Comparison of ENCODE assay signal across 1 cellular context in genomic region chr16:89577055-89577759, GRCh38.
TF ChIP-seq lines count a peak whose summit lies in the region.

No MANE protein-coding gene starts in this region.

TF ChIP-seq in H1, 55 proteins besides CTCF, POLR2A, EP300 and RAD21:
- TF ChIP-seq YY1 (IDR thresholded peaks at IDR 0.05; ENCODE audit: low read depth, low read length) (no peak), POU5F1 (IDR thresholded peaks at IDR 0.05; ENCODE audit: low read depth, low read length) (no peak), NRF1 (IDR thresholded peaks at IDR 0.05; ENCODE audit: low read depth, low read length) (no peak), BCL11A (IDR thresholded peaks at IDR 0.05; ENCODE audit: low read depth in 2 of 2, low read length in 2 of 2) (no peak), SP1 (IDR thresholded peaks at IDR 0.05; ENCODE audit: low read depth, low read length) (no peak), SP2 (IDR thresholded peaks at IDR 0.05; ENCODE audit: low read length) (no peak), ASH2L (IDR thresholded peaks at IDR 0.05; ENCODE audit: low read length) (no peak), CREB1 (IDR thresholded peaks at IDR 0.05) (no peak), MAFK (IDR thresholded peaks at IDR 0.05; ENCODE audit: low read depth, low read length) (no peak), TAF7 (optimal IDR thresholded peaks at IDR 0.05; ENCODE audit: borderline replicate concordance, low read depth, low read length) (no peak), CHD2 (IDR thresholded peaks at IDR 0.05; ENCODE audit: low read length) (no peak), TAF1 (IDR thresholded peaks at IDR 0.05; ENCODE audit: low read depth, low read length) (no peak)
- TF ChIP-seq, protein P1, sequence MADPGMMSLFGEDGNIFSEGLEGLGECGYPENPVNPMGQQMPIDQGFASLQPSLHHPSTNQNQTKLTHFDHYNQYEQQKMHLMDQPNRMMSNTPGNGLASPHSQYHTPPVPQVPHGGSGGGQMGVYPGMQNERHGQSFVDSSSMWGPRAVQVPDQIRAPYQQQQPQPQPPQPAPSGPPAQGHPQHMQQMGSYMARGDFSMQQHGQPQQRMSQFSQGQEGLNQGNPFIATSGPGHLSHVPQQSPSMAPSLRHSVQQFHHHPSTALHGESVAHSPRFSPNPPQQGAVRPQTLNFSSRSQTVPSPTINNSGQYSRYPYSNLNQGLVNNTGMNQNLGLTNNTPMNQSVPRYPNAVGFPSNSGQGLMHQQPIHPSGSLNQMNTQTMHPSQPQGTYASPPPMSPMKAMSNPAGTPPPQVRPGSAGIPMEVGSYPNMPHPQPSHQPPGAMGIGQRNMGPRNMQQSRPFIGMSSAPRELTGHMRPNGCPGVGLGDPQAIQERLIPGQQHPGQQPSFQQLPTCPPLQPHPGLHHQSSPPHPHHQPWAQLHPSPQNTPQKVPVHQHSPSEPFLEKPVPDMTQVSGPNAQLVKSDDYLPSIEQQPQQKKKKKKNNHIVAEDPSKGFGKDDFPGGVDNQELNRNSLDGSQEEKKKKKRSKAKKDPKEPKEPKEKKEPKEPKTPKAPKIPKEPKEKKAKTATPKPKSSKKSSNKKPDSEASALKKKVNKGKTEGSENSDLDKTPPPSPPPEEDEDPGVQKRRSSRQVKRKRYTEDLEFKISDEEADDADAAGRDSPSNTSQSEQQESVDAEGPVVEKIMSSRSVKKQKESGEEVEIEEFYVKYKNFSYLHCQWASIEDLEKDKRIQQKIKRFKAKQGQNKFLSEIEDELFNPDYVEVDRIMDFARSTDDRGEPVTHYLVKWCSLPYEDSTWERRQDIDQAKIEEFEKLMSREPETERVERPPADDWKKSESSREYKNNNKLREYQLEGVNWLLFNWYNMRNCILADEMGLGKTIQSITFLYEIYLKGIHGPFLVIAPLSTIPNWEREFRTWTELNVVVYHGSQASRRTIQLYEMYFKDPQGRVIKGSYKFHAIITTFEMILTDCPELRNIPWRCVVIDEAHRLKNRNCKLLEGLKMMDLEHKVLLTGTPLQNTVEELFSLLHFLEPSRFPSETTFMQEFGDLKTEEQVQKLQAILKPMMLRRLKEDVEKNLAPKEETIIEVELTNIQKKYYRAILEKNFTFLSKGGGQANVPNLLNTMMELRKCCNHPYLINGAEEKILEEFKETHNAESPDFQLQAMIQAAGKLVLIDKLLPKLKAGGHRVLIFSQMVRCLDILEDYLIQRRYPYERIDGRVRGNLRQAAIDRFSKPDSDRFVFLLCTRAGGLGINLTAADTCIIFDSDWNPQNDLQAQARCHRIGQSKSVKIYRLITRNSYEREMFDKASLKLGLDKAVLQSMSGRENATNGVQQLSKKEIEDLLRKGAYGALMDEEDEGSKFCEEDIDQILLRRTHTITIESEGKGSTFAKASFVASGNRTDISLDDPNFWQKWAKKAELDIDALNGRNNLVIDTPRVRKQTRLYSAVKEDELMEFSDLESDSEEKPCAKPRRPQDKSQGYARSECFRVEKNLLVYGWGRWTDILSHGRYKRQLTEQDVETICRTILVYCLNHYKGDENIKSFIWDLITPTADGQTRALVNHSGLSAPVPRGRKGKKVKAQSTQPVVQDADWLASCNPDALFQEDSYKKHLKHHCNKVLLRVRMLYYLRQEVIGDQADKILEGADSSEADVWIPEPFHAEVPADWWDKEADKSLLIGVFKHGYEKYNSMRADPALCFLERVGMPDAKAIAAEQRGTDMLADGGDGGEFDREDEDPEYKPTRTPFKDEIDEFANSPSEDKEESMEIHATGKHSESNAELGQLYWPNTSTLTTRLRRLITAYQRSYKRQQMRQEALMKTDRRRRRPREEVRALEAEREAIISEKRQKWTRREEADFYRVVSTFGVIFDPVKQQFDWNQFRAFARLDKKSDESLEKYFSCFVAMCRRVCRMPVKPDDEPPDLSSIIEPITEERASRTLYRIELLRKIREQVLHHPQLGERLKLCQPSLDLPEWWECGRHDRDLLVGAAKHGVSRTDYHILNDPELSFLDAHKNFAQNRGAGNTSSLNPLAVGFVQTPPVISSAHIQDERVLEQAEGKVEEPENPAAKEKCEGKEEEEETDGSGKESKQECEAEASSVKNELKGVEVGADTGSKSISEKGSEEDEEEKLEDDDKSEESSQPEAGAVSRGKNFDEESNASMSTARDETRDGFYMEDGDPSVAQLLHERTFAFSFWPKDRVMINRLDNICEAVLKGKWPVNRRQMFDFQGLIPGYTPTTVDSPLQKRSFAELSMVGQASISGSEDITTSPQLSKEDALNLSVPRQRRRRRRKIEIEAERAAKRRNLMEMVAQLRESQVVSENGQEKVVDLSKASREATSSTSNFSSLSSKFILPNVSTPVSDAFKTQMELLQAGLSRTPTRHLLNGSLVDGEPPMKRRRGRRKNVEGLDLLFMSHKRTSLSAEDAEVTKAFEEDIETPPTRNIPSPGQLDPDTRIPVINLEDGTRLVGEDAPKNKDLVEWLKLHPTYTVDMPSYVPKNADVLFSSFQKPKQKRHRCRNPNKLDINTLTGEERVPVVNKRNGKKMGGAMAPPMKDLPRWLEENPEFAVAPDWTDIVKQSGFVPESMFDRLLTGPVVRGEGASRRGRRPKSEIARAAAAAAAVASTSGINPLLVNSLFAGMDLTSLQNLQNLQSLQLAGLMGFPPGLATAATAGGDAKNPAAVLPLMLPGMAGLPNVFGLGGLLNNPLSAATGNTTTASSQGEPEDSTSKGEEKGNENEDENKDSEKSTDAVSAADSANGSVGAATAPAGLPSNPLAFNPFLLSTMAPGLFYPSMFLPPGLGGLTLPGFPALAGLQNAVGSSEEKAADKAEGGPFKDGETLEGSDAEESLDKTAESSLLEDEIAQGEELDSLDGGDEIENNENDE (IDR thresholded peaks at IDR 0.05; ENCODE audit: insufficient replicate concordance, low read length) = no peak
- TF ChIP-seq, protein P2, sequence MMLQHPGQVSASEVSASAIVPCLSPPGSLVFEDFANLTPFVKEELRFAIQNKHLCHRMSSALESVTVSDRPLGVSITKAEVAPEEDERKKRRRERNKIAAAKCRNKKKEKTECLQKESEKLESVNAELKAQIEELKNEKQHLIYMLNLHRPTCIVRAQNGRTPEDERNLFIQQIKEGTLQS (IDR thresholded peaks at IDR 0.05; ENCODE audit: insufficient read depth, low read depth, low read length) = no peak
